1 cellular context compared by ENCODE assay signal in the genomic region with DNA sequence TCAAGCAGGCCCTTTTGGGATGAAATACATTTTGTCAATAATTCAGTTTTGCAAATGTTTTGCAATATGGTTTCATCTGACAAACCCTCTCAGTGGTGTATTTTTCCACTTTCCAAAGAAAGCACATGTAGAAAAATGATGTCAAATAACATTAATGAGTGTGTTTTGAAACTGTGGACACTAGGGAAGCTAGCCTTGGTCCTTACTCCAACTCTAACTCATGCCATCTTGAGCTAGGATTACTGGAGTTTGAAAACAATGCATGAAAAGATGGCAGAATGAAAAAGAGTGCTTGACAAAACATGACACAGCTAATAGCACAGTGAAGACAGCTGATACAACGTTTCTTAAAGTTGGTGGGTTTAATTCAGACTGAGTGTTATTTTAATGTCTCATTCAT.
TF ChIP-seq lines count a peak whose summit lies in the region.

No MANE protein-coding gene starts in this region.

TF ChIP-seq in IMR-90, 13 proteins besides CTCF, POLR2A, EP300 and RAD21 (continued from another document):
- no peak for TF ChIP-seq ELK1 (IDR thresholded peaks at IDR 0.05; ENCODE audit: borderline replicate concordance, low read depth, low read length)
